In genomic region chr7:100726998-100727761, GRCh38 we compare ENCODE assay signal across 17 cellular contexts. TPM values are rescaled to one million over a fixed set of nuclear protein-coding genes. Genes with fewer than 3 reads are reported as not detected.
DNase-seq lines count a peak whose midpoint lies in the region; ATAC-seq, FAIRE-seq and TF ChIP-seq lines count a peak whose summit lies in the region.
"Had no signal": no experiment of that assay in that cellular context is flagged by ENCODE, and none has a peak within 500 bp of the region (broad histone marks: within the 10 kb centered on the region; RNA-seq: fewer than 3 reads in every experiment).

No MANE protein-coding gene starts in this region.

- no peak overlapping the region for H3K27ac ChIP-seq in astrocyte (ENCODE audit: low read depth, low read length)
- peak overlapping the region in 3 of 4 donors; percentile 16 to 20 (median 18) for H3K27ac ChIP-seq in gastroesophageal sphincter
- H3K27ac ChIP-seq: coronary artery, prostate gland had no signal

- H3K4me3 Mint-ChIP-seq in astrocyte (ENCODE audit: unreplicated experiment): peak overlapping the region; percentile 37
- H3K4me3 Mint-ChIP-seq: activated naive CD8-positive, alpha-beta T cell treated with anti-CD3 and anti-CD28 coated beads, Interleukin-2, amount 10 ng/mL, durations not matched to agents 7 days and 5 days had no signal

- H3K27me3 Mint-ChIP-seq in astrocyte (ENCODE audit: low read depth, unreplicated experiment): peaks cover 23% of the 10 kb centered on the region

- no peak for TF ChIP-seq EP300 in gastroesophageal sphincter (IDR thresholded peaks at IDR 0.05)

- peaks cover 8% of the 10 kb centered on the region for H3K4me1 Mint-ChIP-seq in astrocyte (ENCODE audit: low read depth, unreplicated experiment)

- H3K27me3 ChIP-seq in astrocyte (ENCODE audit: insufficient read depth, low read length) (peaks cover 20% of the 10 kb centered on the region), gastroesophageal sphincter (peaks cover 27% of the 10 kb centered on the region)

- H3K79me2 ChIP-seq in astrocyte (ENCODE audit: insufficient read depth, low read length): no peaks in the 10 kb centered on the region

- peaks cover 15% of the 10 kb centered on the region for H3K4me1 ChIP-seq in astrocyte (ENCODE audit: insufficient read depth, low read length)
- H3K4me1 ChIP-seq in gastroesophageal sphincter: peaks cover 0 to 28% (median 0%) of the 10 kb centered on the region in 3 donors
- H3K4me1 ChIP-seq: prostate gland had no signal

- no peak overlapping the region for H3K9ac ChIP-seq in astrocyte (ENCODE audit: low read length)

- TF ChIP-seq CTCF in astrocyte (IDR thresholded peaks at IDR 0.05; ENCODE audit: insufficient read depth, low read depth, low read length): no peak
- no peak for TF ChIP-seq CTCF in gastroesophageal sphincter (IDR thresholded peaks at IDR 0.05)

- H3K9me3 ChIP-seq in astrocyte (ENCODE audit: insufficient read depth, low read depth, low read length) (no peaks in the 10 kb centered on the region), gastroesophageal sphincter (no peaks in the 10 kb centered on the region)
- H3K9me3 ChIP-seq: prostate gland had no signal

- no peak for TF ChIP-seq POLR2A in gastroesophageal sphincter (IDR thresholded peaks at IDR 0.05)

- no peaks in the 10 kb centered on the region for H3K36me3 Mint-ChIP-seq in astrocyte (ENCODE audit: low read depth, unreplicated experiment)
- H3K36me3 Mint-ChIP-seq: activated naive CD8-positive, alpha-beta T cell treated with anti-CD3 and anti-CD28 coated beads, Interleukin-2, amount 10 ng/mL, durations not matched to agents 7 days and 5 days had no signal

- H3K4me2 ChIP-seq in astrocyte (ENCODE audit: low read length): no peak overlapping the region

- ATAC-seq in gastroesophageal sphincter: peak; percentile 60

- H3K27ac Mint-ChIP-seq in astrocyte (ENCODE audit: unreplicated experiment): peak overlapping the region; percentile 12
- H3K27ac Mint-ChIP-seq: activated naive CD8-positive, alpha-beta T cell treated with anti-CD3 and anti-CD28 coated beads, Interleukin-2, amount 10 ng/mL, durations not matched to agents 7 days and 5 days had no signal

- peak overlapping the region; percentile 35 for H2AFZ ChIP-seq in astrocyte (ENCODE audit: low read depth, low read length)

- peak; percentile 36 for DNase-seq in ELR (ENCODE audit: low read depth)
- peak; percentile 96 for DNase-seq in astrocyte (ENCODE audit: low read depth)
- peak; percentile 69 for DNase-seq in stromal cell of bone marrow (ENCODE audit: low read depth)
- no peak for DNase-seq in activated naive CD4-positive, alpha-beta T cell (lab: John Stamatoyannopoulos, UW)
- no peak for DNase-seq in NCI-H526 treated with DMSO at 0.1 percent for 48 hours (lab: John Stamatoyannopoulos, UW)
- no peak for DNase-seq in cerebellum (ENCODE audit: low spot score)
- DNase-seq in activated CD4-positive, alpha-beta T cell treated with anti-CD3 and anti-CD28 coated beads, Interleukin-2, amount 50 U/mL, for 1 hour: no peak
- DNase-seq: activated CD4-positive, CD25-positive, alpha-beta regulatory T cell treated with anti-CD3 and anti-CD28 coated beads, Interleukin-2, amount 50 U/mL, for 72 hours; activated naive CD8-positive, alpha-beta T cell treated with anti-CD3 and anti-CD28 coated beads, Interleukin-2, amount 10 ng/mL, durations not matched to agents 7 days and 5 days; activated T-cell treated with anti-CD3 and anti-CD28 coated beads for 4 hours; stimulated activated CD4-positive, alpha-beta T cell treated with anti-CD3 and anti-CD28 coated beads, Interleukin-2, amount 100 ng/mL, for 48 hours had no signal

- no peak for FAIRE-seq in astrocyte (lab: Jason Lieb, UNC)
- FAIRE-seq: HTR-8/SVneo, islet of Langerhans had no signal

- H3K4me3 ChIP-seq in astrocyte (ENCODE audit: insufficient read depth, low read depth, low read length) (no peak overlapping the region), gastroesophageal sphincter (no peak overlapping the region)
- H3K4me3 ChIP-seq: coronary artery, prostate gland had no signal

- H3K9me3 Mint-ChIP-seq in astrocyte (ENCODE audit: unreplicated experiment): no peaks in the 10 kb centered on the region
- H3K9me3 Mint-ChIP-seq: activated naive CD8-positive, alpha-beta T cell treated with anti-CD3 and anti-CD28 coated beads, Interleukin-2, amount 10 ng/mL, durations not matched to agents 7 days and 5 days had no signal

- 37 to 44% methylated on average over 8 to 9 of the region's 12 CpGs for WGBS in gastroesophageal sphincter (ENCODE audit: low coverage in 1 of 2), 2 donors

- no peaks in the 10 kb centered on the region for H4K20me1 ChIP-seq in astrocyte (ENCODE audit: insufficient read depth, low read length)

- H3K36me3 ChIP-seq in astrocyte (ENCODE audit: insufficient read depth, low read length) (no peaks in the 10 kb centered on the region), gastroesophageal sphincter (no peaks in the 10 kb centered on the region)
- H3K36me3 ChIP-seq: prostate gland had no signal

RNA-seq across cellular contexts. Expression of gene ZAN, which starts 6.2 kb away (rescaled TPM):
- total RNA-seq in astrocyte (not detected in 2 replicates), gastroesophageal sphincter (not detected), cerebellum (not detected)
- total RNA-seq: activated naive CD8-positive, alpha-beta T cell treated with anti-CD3 and anti-CD28 coated beads, Interleukin-2, amount 10 ng/mL, durations not matched to agents 7 days and 5 days; mucosa of gallbladder had no signal

RNA-seq across cellular contexts. Expression of gene EPO, which starts 6.9 kb away (rescaled TPM):
- total RNA-seq in astrocyte (not detected in 2 replicates), gastroesophageal sphincter (not detected), cerebellum (not detected)
- total RNA-seq: mucosa of gallbladder had no signal

RNA-seq across cellular contexts. Expression of gene POP7, which starts 21.3 kb away (rescaled TPM):
- total RNA-seq in astrocyte (39.1 and 40.6 TPM in 2 replicates), gastroesophageal sphincter (10 to 100 TPM; 31.4 to 40.6 (median 33.2) TPM), cerebellum (21.7 TPM)

RNA-seq across cellular contexts. Expression of gene GIGYF1, which starts 33.1 kb away (rescaled TPM):
- 21.3 and 23.2 TPM in 2 replicates for total RNA-seq in astrocyte
- 10 to 100 TPM; 20.4 to 43.3 (median 31.0) TPM for total RNA-seq in gastroesophageal sphincter
- 20.8 TPM for total RNA-seq in cerebellum

RNA-seq across cellular contexts. Expression of gene GNB2, which starts 53.6 kb away (rescaled TPM):
- total RNA-seq in astrocyte (270 and 274 TPM in 2 replicates), gastroesophageal sphincter (100 to 1,000 TPM; 124 to 217 (median 162) TPM), cerebellum (49.2 TPM)

Comparison
In these comparisons a context has a peak if more than half of its experiments do, and no peak if none do; other contexts are left out.
1. DNase-seq: peak in ELR (single experiment), astrocyte (single experiment) and stromal cell of bone marrow (single experiment); none in activated naive CD4-positive, alpha-beta T cell (0 of 4), NCI-H526 treated with DMSO at 0.1 percent for 48 hours (single experiment), cerebellum (single experiment) and activated CD4-positive, alpha-beta T cell treated with anti-CD3 and anti-CD28 coated beads, Interleukin-2, amount 50 U/mL, for 1 hour (single experiment).